Comparison of ENCODE assay signal across 33 cellular contexts in genomic region chr6:69122407-69122773, GRCh38.
"Had no signal": no experiment of that assay in that cellular context is flagged by ENCODE, and none has a peak within 500 bp of the region (broad histone marks: within the 10 kb centered on the region; RNA-seq: fewer than 3 reads in every experiment).

No MANE protein-coding gene starts in this region.

- H3K9me3 ChIP-seq: adrenal gland, ascending aorta, body of pancreas, breast epithelium had no signal

- DNase-seq: activated effector memory CD4-positive, alpha-beta T cell treated with anti-CD3 and anti-CD28 coated beads, Interleukin-2, amount 50 U/mL, for 16 hours; activated effector memory CD4-positive, alpha-beta T cell treated with Interleukin-2 at 50 U/mL for 16 hours; activated gamma-delta T cell; activated gamma-delta T cell treated with Interleukin-2 at 50 U/mL for 16 hours; activated naive CD4-positive, alpha-beta T cell; activated naive CD4-positive, alpha-beta T cell treated with anti-CD3 and anti-CD28 coated beads for 36 hours; activated naive CD4-positive, alpha-beta T cell treated with anti-CD3 and anti-CD28 coated beads, Interleukin-2, amount 10 ng/mL, durations not matched to agents 7 days and 5 days; activated naive CD4-positive, alpha-beta T cell treated with anti-CD3 and anti-CD28 coated beads, Interleukin-2, amount 50 U/mL, for 16 hours; activated naive CD4-positive, alpha-beta T cell treated with Interleukin-2 at 50 U/mL for 16 hours; activated naive CD8-positive, alpha-beta T cell treated with anti-CD3 and anti-CD28 coated beads for 36 hours; activated naive CD8-positive, alpha-beta T cell treated with anti-CD3 and anti-CD28 coated beads, Interleukin-2, amount 10 ng/mL, durations not matched to agents 7 days and 5 days; activated naive CD8-positive, alpha-beta T cell treated with anti-CD3 and anti-CD28 coated beads, Interleukin-2, amount 50 U/mL, for 24 hours; activated T-cell treated with anti-CD3 and anti-CD28 coated beads, Interleukin-2, amount 50 U/mL, for 24 hours; activated T-cell treated with anti-CD3 and anti-CD28 coated beads, Interleukin-2, amount 50 U/mL, for 4 hours; activated T-cell treated with anti-CD3 and anti-CD28 coated beads, Interleukin-2, amount 50 U/mL, for 48 hours; activated T-cell treated with anti-CD3 and anti-CD28 coated beads, Interleukin-2, amount 50 U/mL, for 72 hours; adrenal gland; amniotic stem cell; amygdala; anterior cingulate cortex; aorta; body of pancreas; brain microvascular endothelial cell; caudate nucleus; central memory CD4-positive, alpha-beta T cell; cerebellar nuclear complex had no signal

- H3K36me3 ChIP-seq: adrenal gland, ascending aorta, brain microvascular endothelial cell, breast epithelium, cardiac muscle cell had no signal

- FAIRE-seq: astrocyte, bronchial epithelial cell had no signal

- H3K27ac ChIP-seq: adrenal gland, ascending aorta, body of pancreas, brain microvascular endothelial cell, breast epithelium, cardiac muscle cell had no signal

- ATAC-seq: activated naive CD4-positive, alpha-beta T cell treated with anti-CD3 and anti-CD28 coated beads, Interleukin-2, amount 50 U/mL, for 72 hours; activated naive CD8-positive, alpha-beta T cell treated with anti-CD3 and anti-CD28 coated beads, Interleukin-2, amount 50 U/mL, for 24 hours; activated T-cell treated with anti-CD3 and anti-CD28 coated beads, Interleukin-2, amount 50 U/mL, for 4 hours; activated T-cell treated with anti-CD3 and anti-CD28 coated beads, Interleukin-2, amount 50 U/mL, for 72 hours; activated T-helper 17 cell treated with anti-CD3 and anti-CD28 coated beads, Interleukin-2, amount 50 U/mL, for 72 hours; body of pancreas had no signal

- H3K27me3 ChIP-seq: adrenal gland, ascending aorta, body of pancreas, brain microvascular endothelial cell, breast epithelium, cardiac muscle cell had no signal

- H3K4me1 ChIP-seq: adrenal gland, ascending aorta, body of pancreas, breast epithelium had no signal

- H3K4me3 ChIP-seq: adrenal gland, ascending aorta, body of pancreas, breast epithelium, cardiac muscle cell had no signal
